11 cellular contexts compared by ENCODE assay signal in genomic region chr4:98204236-98204553, GRCh38. TPM values are rescaled to one million over a fixed set of nuclear protein-coding genes. Genes with fewer than 3 reads are reported as not detected.
DNase-seq lines count a peak whose midpoint lies in the region; ATAC-seq and TF ChIP-seq lines count a peak whose summit lies in the region.
"Had no signal": no experiment of that assay in that cellular context is flagged by ENCODE, and none has a peak within 500 bp of the region (broad histone marks: within the 10 kb centered on the region; RNA-seq: fewer than 3 reads in every experiment).

No MANE protein-coding gene starts in this region.

- no peaks in the 10 kb centered on the region for H3K36me3 ChIP-seq in mesenchymal stem cell (ENCODE audit: control insufficient read depth in 1 of 2, insufficient read depth in 2 of 2, low read depth in 1 of 2, low read length in 2 of 2)
- H3K36me3 ChIP-seq in suprapubic skin, result no peaks in the 10 kb centered on the region

- no peak overlapping the region for H2BK15ac ChIP-seq in mesenchymal stem cell (ENCODE audit: low read depth, poor library complexity, severe bottlenecking)

- no peak overlapping the region for H2AK5ac ChIP-seq in mesenchymal stem cell (ENCODE audit: low read length, severe bottlenecking)

- no peak overlapping the region for H3K14ac ChIP-seq in mesenchymal stem cell (ENCODE audit: low read length in 2 of 2)

- H3K18ac ChIP-seq in mesenchymal stem cell (ENCODE audit: low read depth in 1 of 2, low read length in 2 of 2), result no peak overlapping the region

- H4K91ac ChIP-seq in mesenchymal stem cell (ENCODE audit: low read length), result no peak overlapping the region

- H3K4me1 ChIP-seq in mesenchymal stem cell (ENCODE audit: control insufficient read depth, insufficient read depth, low read depth, low read length) (no peaks in the 10 kb centered on the region), suprapubic skin (no peaks in the 10 kb centered on the region)

- no peak overlapping the region for H2BK120ac ChIP-seq in mesenchymal stem cell (ENCODE audit: low read depth, low read length)

- DNase-seq in mesenchymal stem cell (no peak), NCI-H1105 (lab: John Stamatoyannopoulos, UW) (no peak), suprapubic skin (ENCODE audit: low spot score in 2 of 2) (no peak)
- no peak for DNase-seq in T-helper 2 cell treated with Interferon-gamma antibody and Interleukin-4, amounts not matched to agents 5 μg/mL and 100 μg/mL, for 36 hours (ENCODE audit: low spot score)
- DNase-seq: EL, nucleus accumbens, SW 1271 had no signal

- H3K23ac ChIP-seq in mesenchymal stem cell (ENCODE audit: low read length in 2 of 2), result no peak overlapping the region

- H3K4me3 Mint-ChIP-seq in activated T-helper 17 cell treated with anti-CD3 and anti-CD28 coated beads, Interleukin-2, amount 50 U/mL, for 72 hours, result peak overlapping the region; percentile 73
- H3K4me3 Mint-ChIP-seq in T-helper 2 cell treated with Interferon-gamma antibody and Interleukin-4, amounts not matched to agents 5 μg/mL and 100 μg/mL, for 36 hours, result no peak overlapping the region

- H3K27ac ChIP-seq in mesenchymal stem cell (ENCODE audit: low read length, poor library complexity, severe bottlenecking) (no peak overlapping the region), suprapubic skin (no peak overlapping the region)

- H3K9ac ChIP-seq in mesenchymal stem cell (ENCODE audit: low read length), result no peak overlapping the region

- TF ChIP-seq POLR2A in suprapubic skin (IDR thresholded peaks at IDR 0.05), result no peak

- peaks cover 10% of the 10 kb centered on the region for H3K4me1 Mint-ChIP-seq in activated T-helper 17 cell treated with anti-CD3 and anti-CD28 coated beads, Interleukin-2, amount 50 U/mL, for 72 hours
- H3K4me1 Mint-ChIP-seq in T-helper 2 cell treated with Interferon-gamma antibody and Interleukin-4, amounts not matched to agents 5 μg/mL and 100 μg/mL, for 36 hours (ENCODE audit: low read depth), result peaks cover 9% of the 10 kb centered on the region

- TF ChIP-seq CTCF in suprapubic skin (IDR thresholded peaks at IDR 0.05), result no peak

- no peak overlapping the region for H2AFZ ChIP-seq in mesenchymal stem cell (ENCODE audit: low read depth, low read length)

- H2BK12ac ChIP-seq in mesenchymal stem cell (ENCODE audit: low read length in 2 of 2), result no peak overlapping the region

- no peaks in the 10 kb centered on the region for H3K36me3 Mint-ChIP-seq in activated T-helper 17 cell treated with anti-CD3 and anti-CD28 coated beads, Interleukin-2, amount 50 U/mL, for 72 hours (ENCODE audit: low read depth)
- H3K36me3 Mint-ChIP-seq in T-helper 2 cell treated with Interferon-gamma antibody and Interleukin-4, amounts not matched to agents 5 μg/mL and 100 μg/mL, for 36 hours (ENCODE audit: low read depth), result peaks cover 5% of the 10 kb centered on the region

- no peak overlapping the region for H4K8ac ChIP-seq in mesenchymal stem cell (ENCODE audit: low read length)

- H3K9me3 ChIP-seq in mesenchymal stem cell (ENCODE audit: control insufficient read depth, low read length), result no peaks in the 10 kb centered on the region
- no peaks in the 10 kb centered on the region for H3K9me3 ChIP-seq in suprapubic skin

- H3K4me3 ChIP-seq in mesenchymal stem cell (ENCODE audit: insufficient read depth in 1 of 2, low read depth in 1 of 2, low read length in 2 of 2) (no peak overlapping the region), suprapubic skin (no peak overlapping the region)

- H3K27ac Mint-ChIP-seq in activated T-helper 17 cell treated with anti-CD3 and anti-CD28 coated beads, Interleukin-2, amount 50 U/mL, for 72 hours, result peak overlapping the region; percentile 75
- H3K27ac Mint-ChIP-seq in T-helper 2 cell treated with Interferon-gamma antibody and Interleukin-4, amounts not matched to agents 5 μg/mL and 100 μg/mL, for 36 hours, result no peak overlapping the region

- H3K4ac ChIP-seq in mesenchymal stem cell (ENCODE audit: low read depth in 1 of 2, low read length in 2 of 2), result no peak overlapping the region

- H2BK5ac ChIP-seq in mesenchymal stem cell (ENCODE audit: low read depth, low read length, poor library complexity, severe bottlenecking), result no peak overlapping the region

- WGBS in mesenchymal stem cell, result 83% methylated on average over 2 of the region's 3 CpGs
- WGBS in suprapubic skin, result 80% methylated on average over 3 of the region's 3 CpGs

- no peak overlapping the region for H3K4me2 ChIP-seq in mesenchymal stem cell (ENCODE audit: low read length, poor library complexity, severe bottlenecking)

- no peaks in the 10 kb centered on the region for H3K79me1 ChIP-seq in mesenchymal stem cell (replicated peaks; ENCODE audit: low read length, poor library complexity, severe bottlenecking)

- H3K9me3 Mint-ChIP-seq in activated T-helper 17 cell treated with anti-CD3 and anti-CD28 coated beads, Interleukin-2, amount 50 U/mL, for 72 hours, result no peaks in the 10 kb centered on the region
- H3K9me3 Mint-ChIP-seq in T-helper 2 cell treated with Interferon-gamma antibody and Interleukin-4, amounts not matched to agents 5 μg/mL and 100 μg/mL, for 36 hours, result peaks cover 16% of the 10 kb centered on the region

- H3K27me3 ChIP-seq in mesenchymal stem cell (ENCODE audit: control insufficient read depth in 1 of 2, insufficient read depth in 1 of 2, low read length in 2 of 2), result no peaks in the 10 kb centered on the region
- H3K27me3 ChIP-seq in suprapubic skin, result no peaks in the 10 kb centered on the region

- no peaks in the 10 kb centered on the region for H3K27me3 Mint-ChIP-seq in activated T-helper 17 cell treated with anti-CD3 and anti-CD28 coated beads, Interleukin-2, amount 50 U/mL, for 72 hours
- no peaks in the 10 kb centered on the region for H3K27me3 Mint-ChIP-seq in T-helper 2 cell treated with Interferon-gamma antibody and Interleukin-4, amounts not matched to agents 5 μg/mL and 100 μg/mL, for 36 hours (ENCODE audit: low read depth)

- no peak for TF ChIP-seq EP300 in suprapubic skin (IDR thresholded peaks at IDR 0.05)

- ATAC-seq in GM18870 (IDR thresholded peaks at IDR 0.05; ENCODE audit: unreplicated experiment) (peak; percentile 57), GM21528 (IDR thresholded peaks at IDR 0.05; ENCODE audit: low FRiP score, unreplicated experiment) (peak; percentile 74), HG03139 (IDR thresholded peaks at IDR 0.05; ENCODE audit: unreplicated experiment) (peak; percentile 43)
- peak; percentile 11 for ATAC-seq in activated T-helper 17 cell treated with anti-CD3 and anti-CD28 coated beads, Interleukin-2, amount 50 U/mL, for 72 hours (replicated peaks)

RNA-seq across cellular contexts. Expression of gene RAP1GDS1, which starts 57.0 kb away (rescaled TPM):
- 10 to 100 TPM; 29.8 to 66.1 TPM for total RNA-seq in activated T-helper 17 cell treated with anti-CD3 and anti-CD28 coated beads, Interleukin-2, amount 50 U/mL, for 72 hours
- 28.0 TPM for polyA plus RNA-seq in mesenchymal stem cell (2013, experiment 1 of 2)
- polyA plus RNA-seq in mesenchymal stem cell (2013, experiment 2 of 2), result 28.0 TPM
- 10 to 100 TPM; 17.8 to 28.6 (median 27.1) TPM for total RNA-seq in suprapubic skin

Comparison
In these comparisons a context has a peak if more than half of its experiments do, and no peak if none do; other contexts are left out.
1. ATAC-seq: peak in every context shown above with its lines; median percentile 74 in GM21528; 57 in GM18870; 43 in HG03139; 11 in activated T-helper 17 cell treated with anti-CD3 and anti-CD28 coated beads, Interleukin-2, amount 50 U/mL, for 72 hours.